17 cellular contexts compared by ENCODE assay signal in the genomic region with DNA sequence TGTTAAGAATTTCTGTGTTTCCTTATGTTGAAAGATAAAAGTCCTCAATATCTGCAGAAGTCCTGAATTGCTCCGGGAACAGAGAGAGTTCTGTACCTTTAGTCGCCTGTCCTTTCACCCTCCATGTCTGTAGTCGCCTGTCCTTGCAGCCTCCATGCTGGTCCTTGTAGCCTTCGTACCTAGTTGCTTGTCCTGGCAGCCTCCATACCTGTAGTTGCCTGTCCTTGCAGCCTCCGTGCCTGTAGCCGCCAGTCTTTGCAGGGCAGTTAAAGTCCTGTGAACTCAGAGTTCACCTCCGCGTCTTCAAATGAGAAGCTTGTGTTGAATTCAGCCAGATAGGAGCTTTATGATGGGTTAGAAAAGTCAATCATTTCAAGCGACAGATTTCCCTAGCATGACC. TPM values are rescaled to one million over a fixed set of nuclear protein-coding genes. Genes with fewer than 3 reads are reported as not detected.
A peak's percentile ranks its signal among the peaks of the same experiment; 100 is the strongest.
DNase-seq lines count a peak whose midpoint lies in the region; ATAC-seq and TF ChIP-seq lines count a peak whose summit lies in the region.
"Had no signal": no experiment of that assay in that cellular context is flagged by ENCODE, and none has a peak within 500 bp of the region (broad histone marks: within the 10 kb centered on the region; RNA-seq: fewer than 3 reads in every experiment).

No MANE protein-coding gene starts in this region.

- no peaks in the 10 kb centered on the region for H3K9me2 ChIP-seq in hepatocyte (replicated peaks; ENCODE audit: insufficient read depth)

- no peaks in the 10 kb centered on the region for H3K9me3 ChIP-seq in hepatocyte (ENCODE audit: low read depth)
- H3K9me3 ChIP-seq in neutrophil = no peaks in the 10 kb centered on the region
- H3K9me3 ChIP-seq: BE2C had no signal

- H3K4me1 Mint-ChIP-seq in Calu3 (ENCODE audit: low read depth, unreplicated experiment) = peaks cover 12% of the 10 kb centered on the region

- H3K27ac Mint-ChIP-seq in Calu3 (ENCODE audit: unreplicated experiment) = no peak overlapping the region

- CTCF ChIA-PET in Calu3 (lab: Charles Lee) = interaction anchor here (0.7 kb wide), 1 partner anchor 13 kb away, joined by 3 read pairs; no protein-coding TSS in a partner anchor

- no peak for ATAC-seq in GM21576 (IDR thresholded peaks at IDR 0.05; ENCODE audit: unreplicated experiment)

- H3K4me3 ChIP-seq in hepatocyte = no peak overlapping the region
- H3K4me3 ChIP-seq in neutrophil (ENCODE audit: low read depth in 1 of 2, low read length in 1 of 2) = no peak overlapping the region

- H3K27me3 Mint-ChIP-seq in Calu3 (ENCODE audit: unreplicated experiment) = peaks cover 46% of the 10 kb centered on the region

- intact Hi-C loops in Calu3 (cut with micrococcal nuclease; ENCODE audit: unreplicated experiment) = no loop called here

- H3K36me3 Mint-ChIP-seq in Calu3 (ENCODE audit: insufficient read depth, unreplicated experiment) = no peaks in the 10 kb centered on the region
- H3K36me3 Mint-ChIP-seq: CD4-positive, alpha-beta memory T cell had no signal

- H3K4me3 Mint-ChIP-seq in Calu3 (ENCODE audit: low read depth, unreplicated experiment) = no peak overlapping the region
- H3K4me3 Mint-ChIP-seq: CD4-positive, alpha-beta memory T cell had no signal

- no peaks in the 10 kb centered on the region for H4K20me1 ChIP-seq in hepatocyte (ENCODE audit: insufficient read depth, poor library complexity, severe bottlenecking)

- DNase-seq in AG08396 (ENCODE audit: low spot score) (peak; percentile 3), GM20000 (ENCODE audit: low spot score) (peak; percentile 2), hepatocyte (ENCODE audit: low spot score) (peak; percentile 13), hippocampal formation (lab: John Stamatoyannopoulos, UW) (no peak), Calu3 (no peak), Kasumi-1 (lab: John Stamatoyannopoulos, UW) (no peak)
- DNase-seq: BE2C; CD4-positive, alpha-beta memory T cell; COR-L47; DND-41; GDM1; HCEC 1CT had no signal

- H3K4me1 ChIP-seq in hepatocyte (ENCODE audit: insufficient read depth) (no peaks in the 10 kb centered on the region), neutrophil (ENCODE audit: control insufficient read depth in 1 of 2, insufficient read depth in 1 of 2, low read depth in 1 of 2, low read length in 1 of 2) (peaks cover 0 to 6% of the 10 kb centered on the region in 2 experiments)
- H3K4me1 ChIP-seq: BE2C had no signal

- H3K36me3 ChIP-seq in hepatocyte (replicated peaks; ENCODE audit: insufficient read depth, low read depth) = no peaks in the 10 kb centered on the region
- peaks cover 28% of the 10 kb centered on the region for H3K36me3 ChIP-seq in neutrophil
- H3K36me3 ChIP-seq: BE2C had no signal

- BruUV-seq in Calu3 (replicated peaks; lab: Mats Ljungman, UMichigan) = no TSS peak

- WGBS in hepatocyte (ENCODE audit: low lambda C conversion rate, missing lambda C conversion rate) = 79% methylated on average over 9 of the region's 9 CpGs

- H2AFZ ChIP-seq in hepatocyte = no peak overlapping the region

- H3K79me2 ChIP-seq in hepatocyte = no peaks in the 10 kb centered on the region

- H3K27ac ChIP-seq in hepatocyte (no peak overlapping the region), neutrophil (peak overlapping the region; percentile 35)
- H3K27ac ChIP-seq: C4-2B, HL-60 had no signal

- H3K27me3 ChIP-seq in hepatocyte = peaks cover 23% of the 10 kb centered on the region
- H3K27me3 ChIP-seq in neutrophil = no peaks in the 10 kb centered on the region

- no peak for TF ChIP-seq CTCF in GM20000 (IDR thresholded peaks at IDR 0.05; ENCODE audit: extremely low read depth, missing control alignments)
- TF ChIP-seq CTCF in hepatocyte (IDR thresholded peaks at IDR 0.05; ENCODE audit: poor library complexity) = no peak
- TF ChIP-seq CTCF in neutrophil (IDR thresholded peaks at IDR 0.05) = no peak
- no peak for TF ChIP-seq CTCF in Calu3 (IDR thresholded peaks at IDR 0.05; ENCODE audit: unreplicated experiment)

- peaks cover 6% of the 10 kb centered on the region for H3K9me3 Mint-ChIP-seq in Calu3 (ENCODE audit: low read depth, unreplicated experiment)

- no peak overlapping the region for H3K4me2 ChIP-seq in hepatocyte

RNA-seq across cellular contexts. Expression of a gene that starts 19.5 kb away (rescaled TPM):
- total RNA-seq in hepatocyte = 0.52 and 0.60 TPM in 2 replicates
- polyA plus RNA-seq in hepatocyte = 0.43 and 0.50 TPM in 2 replicates
- 1.6 and 3.9 TPM in 2 replicates for total RNA-seq in Calu3 (2022)

RNA-seq across cellular contexts. Expression of a gene that starts 57.7 kb away (rescaled TPM):
- total RNA-seq in hepatocyte (not detected in 2 replicates), Calu3 (2022) (not detected in 2 replicates)
- not detected in 2 replicates for polyA plus RNA-seq in hepatocyte
- total RNA-seq: CD4-positive, alpha-beta memory T cell; H4 had no signal

Comparison
In these comparisons a context has a peak if more than half of its experiments do, and no peak if none do; other contexts are left out.
1. DNase-seq: peak in AG08396 (single experiment), GM20000 (single experiment) and hepatocyte (single experiment); none in hippocampal formation (0 of 2), Calu3 (single experiment) and Kasumi-1 (0 of 2).